ENCODE assay signal across 19 cellular contexts in the genomic region with DNA sequence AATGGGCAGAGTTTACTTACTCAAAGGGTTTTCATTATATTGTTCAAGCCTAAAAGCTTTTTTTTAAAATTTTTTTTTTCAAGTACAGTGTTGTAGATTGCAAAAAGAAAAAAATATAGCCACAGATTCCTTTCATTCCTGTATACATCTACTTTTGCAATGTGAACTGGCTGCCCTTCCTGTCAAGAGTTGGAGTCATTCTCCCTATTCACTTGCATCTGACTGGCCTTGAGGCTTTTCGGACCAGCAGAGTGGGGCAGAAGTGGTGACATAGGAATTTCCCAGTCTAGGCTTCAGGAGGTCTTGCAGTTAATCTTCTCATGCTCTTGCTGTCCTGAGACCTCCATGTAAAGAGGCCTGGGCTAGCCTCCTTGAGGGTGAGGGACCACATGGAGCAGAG.
"Had no signal": no experiment of that assay in that cellular context is flagged by ENCODE, and none has a peak within 500 bp of the region (broad histone marks: within the 10 kb centered on the region; RNA-seq: fewer than 3 reads in every experiment).

No MANE protein-coding gene starts in this region.

- H3K27ac ChIP-seq: body of pancreas, dorsolateral prefrontal cortex, esophagus squamous epithelium, gastrocnemius medialis, heart right ventricle, skin epidermis, tibial artery, vagina had no signal

- H3K4me1 Mint-ChIP-seq: activated T-helper 17 cell treated with anti-CD3 and anti-CD28 coated beads, Interleukin-2, amount 50 U/mL, for 72 hours; neural crest cell; T-helper 17 cell; WTC11 had no signal

- H3K4me3 Mint-ChIP-seq: activated naive CD4-positive, alpha-beta T cell treated with anti-CD3 and anti-CD28 coated beads for 36 hours; activated T-helper 17 cell treated with anti-CD3 and anti-CD28 coated beads, Interleukin-2, amount 50 U/mL, for 72 hours; neural crest cell; T-helper 17 cell; WTC11 had no signal

- H3K4me3 ChIP-seq: body of pancreas, dorsolateral prefrontal cortex, esophagus squamous epithelium, gastrocnemius medialis, heart right ventricle, skin epidermis, tibial artery, vagina had no signal

- DNase-seq: activated CD4-positive, alpha-beta T cell treated with anti-CD3 and anti-CD28 coated beads for 48 hours; activated CD8-positive, alpha-beta memory T cell treated with anti-CD3 and anti-CD28 coated beads for 24 hours; activated naive CD4-positive, alpha-beta T cell treated with anti-CD3 and anti-CD28 coated beads for 36 hours; activated T-cell treated with anti-CD3 and anti-CD28 coated beads for 4 hours; body of pancreas; dorsolateral prefrontal cortex; esophagus squamous epithelium; gastrocnemius medialis; heart right ventricle; kidney; left ventricle myocardium superior; T-helper 17 cell; tibial artery had no signal

- H3K9me3 ChIP-seq: body of pancreas, gastrocnemius medialis, heart right ventricle, tibial artery, vagina had no signal

- H3K36me3 ChIP-seq: esophagus squamous epithelium, gastrocnemius medialis, heart right ventricle, tibial artery, vagina had no signal

- H3K4me1 ChIP-seq: body of pancreas, gastrocnemius medialis, tibial artery, vagina had no signal

- ATAC-seq: activated T-helper 17 cell treated with anti-CD3 and anti-CD28 coated beads, Interleukin-2, amount 50 U/mL, for 72 hours; body of pancreas; gastrocnemius medialis; heart right ventricle; left ventricle myocardium superior; T-helper 17 cell; WTC11 had no signal

- H3K27ac Mint-ChIP-seq: activated naive CD4-positive, alpha-beta T cell treated with anti-CD3 and anti-CD28 coated beads for 36 hours; activated T-helper 17 cell treated with anti-CD3 and anti-CD28 coated beads, Interleukin-2, amount 50 U/mL, for 72 hours; T-helper 17 cell; WTC11 had no signal

- H3K27me3 Mint-ChIP-seq: activated T-helper 17 cell treated with anti-CD3 and anti-CD28 coated beads, Interleukin-2, amount 50 U/mL, for 72 hours had no signal

- FAIRE-seq: endometrium, kidney had no signal

- H3K27me3 ChIP-seq: body of pancreas, dorsolateral prefrontal cortex, esophagus squamous epithelium, gastrocnemius medialis, heart right ventricle, tibial artery, vagina had no signal
